Comparison of ENCODE assay signal across 8 cellular contexts in the genomic region with DNA sequence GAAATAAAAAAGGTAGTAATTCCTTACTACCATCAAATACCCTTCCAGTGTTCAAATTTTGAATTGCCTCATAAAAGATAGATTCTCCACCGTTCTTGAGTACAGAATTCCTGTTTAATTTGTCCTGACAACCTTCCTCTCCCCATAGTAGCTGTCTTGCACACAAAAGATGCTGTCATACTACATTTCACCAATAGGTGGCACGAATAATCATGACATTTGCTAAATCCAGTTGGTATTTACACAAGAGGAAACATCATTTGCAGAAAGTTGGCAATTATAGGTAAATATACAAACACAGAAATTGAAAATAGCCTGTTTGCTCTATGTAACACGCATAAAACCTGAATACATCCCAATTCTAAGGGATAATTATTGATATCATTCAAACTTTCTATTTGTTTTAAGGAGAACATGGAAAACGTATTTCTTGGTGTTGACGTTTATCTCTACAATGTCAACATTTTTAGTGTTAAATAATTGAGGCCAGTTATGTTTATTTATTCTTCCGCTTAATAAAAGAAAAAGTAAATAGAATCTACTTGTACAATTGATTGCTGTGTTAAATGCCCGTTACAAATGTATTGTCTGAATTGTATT. TPM values are rescaled to one million over a fixed set of nuclear protein-coding genes. Genes with fewer than 3 reads are reported as not detected.
DNase-seq lines count a peak whose midpoint lies in the region; ATAC-seq, FAIRE-seq and TF ChIP-seq lines count a peak whose summit lies in the region.

No MANE protein-coding gene starts in this region.

- H3K4me1 Mint-ChIP-seq in endothelial cell (ENCODE audit: unreplicated experiment), result peaks cover 5% of the 10 kb centered on the region
- H3K4me1 Mint-ChIP-seq in neural crest cell, result no peaks in the 10 kb centered on the region

- no peak overlapping the region for H3K27ac ChIP-seq in Peyer's patch

- H3K4me3 Mint-ChIP-seq in endothelial cell (ENCODE audit: unreplicated experiment), result no peak overlapping the region
- no peak overlapping the region for H3K4me3 Mint-ChIP-seq in neural crest cell

- in situ Hi-C loops in KBM-7 (cut with MboI; ENCODE audit: low pct_unique_long_range_greater_than_20kb, low sequenced_read_pairs), result no loop called here

- H3K36me3 Mint-ChIP-seq in endothelial cell (ENCODE audit: low read depth, unreplicated experiment) (no peaks in the 10 kb centered on the region), neural crest cell (ENCODE audit: low read depth) (no peaks in the 10 kb centered on the region)

- POLR2A ChIA-PET in BJ (lab: Charles Lee), result no interaction called here

- CTCF ChIA-PET in BJ (lab: Yijun Ruan, JAX), result interaction anchor here (0.7 to 1.8 kb wide), 5 partner anchors 9 to 340 kb away, joined by 3 to 10 read pairs (median 6); no protein-coding TSS in a partner anchor

- DNase-seq in BJ (ENCODE audit: low read depth), result peak; percentile 9
- peak; percentile 25 for DNase-seq in GM18507 (ENCODE audit: extremely low spot score, insufficient read length, low read depth)
- DNase-seq in KBM-7, result peak; percentile 74
- DNase-seq in Peyer's patch, result no peak
- DNase-seq in endothelial cell (ENCODE audit: low spot score), result peak; percentile 52
- DNase-seq in neural crest cell (ENCODE audit: low read depth, low spot score), result peak; percentile 51
- no peak for DNase-seq in ecto neural progenitor cell (ENCODE audit: low spot score)

- no peak overlapping the region for H3K27ac Mint-ChIP-seq in endothelial cell (ENCODE audit: unreplicated experiment)
- H3K27ac Mint-ChIP-seq in neural crest cell (ENCODE audit: unreplicated experiment), result no peak overlapping the region

- no peaks in the 10 kb centered on the region for H3K4me1 ChIP-seq in Peyer's patch

- ATAC-seq in HG03439 (IDR thresholded peaks at IDR 0.05; ENCODE audit: unreplicated experiment), result no peak

- H3K9me3 Mint-ChIP-seq in endothelial cell (ENCODE audit: unreplicated experiment) (no peaks in the 10 kb centered on the region), neural crest cell (peaks cover 12% of the 10 kb centered on the region)

- no peak for TF ChIP-seq POLR2A in Peyer's patch (IDR thresholded peaks at IDR 0.05)

- H3K36me3 ChIP-seq in BJ (ENCODE audit: control insufficient read depth, insufficient read depth, low read length), result no peaks in the 10 kb centered on the region
- H3K36me3 ChIP-seq in Peyer's patch, result no peaks in the 10 kb centered on the region

- no peaks in the 10 kb centered on the region for H3K27me3 ChIP-seq in BJ (ENCODE audit: control insufficient read depth, insufficient read depth, low read length)
- no peaks in the 10 kb centered on the region for H3K27me3 ChIP-seq in Peyer's patch

- H3K4me3 ChIP-seq in BJ (ENCODE audit: low read depth, low read length) (no peak overlapping the region), Peyer's patch (no peak overlapping the region)

- peak; percentile 88 for FAIRE-seq in GM18507 (lab: Jason Lieb, UNC)

- TF ChIP-seq CTCF in BJ (IDR thresholded peaks at IDR 0.05; ENCODE audit: insufficient read depth, low read depth, low read length) (peak; percentile 69), Peyer's patch (IDR thresholded peaks at IDR 0.05) (peak; percentile 29 to 72 (median 64)), endothelial cell (IDR thresholded peaks at IDR 0.05; ENCODE audit: unreplicated experiment) (peak; percentile 86), neural crest cell (conservative IDR thresholded peaks at IDR 0.05) (peak; percentile 75)

- H3K27me3 Mint-ChIP-seq in endothelial cell (ENCODE audit: unreplicated experiment) (peaks cover 3% of the 10 kb centered on the region), neural crest cell (ENCODE audit: low read depth) (no peaks in the 10 kb centered on the region)

- peaks cover 0 to 4% (median 0%) of the 10 kb centered on the region in 4 donors for H3K9me3 ChIP-seq in Peyer's patch

RNA-seq across cellular contexts. Expression of a gene that starts 58.3 kb away (rescaled TPM):
- polyA plus RNA-seq in BJ (2011; rRNA removed), result not detected in 2 replicates
- not detected in 2 replicates for polyA minus RNA-seq in BJ (2011; rRNA and poly(A)+ RNA removed)
- total RNA-seq in Peyer's patch (under 1 TPM in 1 of 4 donors, not detected in 3; 0.57 TPM), endothelial cell (ENCODE audit: unreplicated experiment) (1.6 TPM), neural crest cell (1.7 and 1.8 TPM in 2 replicates)

Comparison
In these comparisons a context has a peak if more than half of its experiments do, and no peak if none do; other contexts are left out.
1. DNase-seq: peak in BJ (single experiment), GM18507 (single experiment), KBM-7 (single experiment), endothelial cell (single experiment) and neural crest cell (single experiment); none in Peyer's patch (0 of 3) and ecto neural progenitor cell (single experiment).
2. Peak in every context shown above with its lines, with median percentiles within 50 percentile points of each other: CTCF ChIP-seq.